25 cellular contexts compared by ENCODE assay signal in the genomic region with DNA sequence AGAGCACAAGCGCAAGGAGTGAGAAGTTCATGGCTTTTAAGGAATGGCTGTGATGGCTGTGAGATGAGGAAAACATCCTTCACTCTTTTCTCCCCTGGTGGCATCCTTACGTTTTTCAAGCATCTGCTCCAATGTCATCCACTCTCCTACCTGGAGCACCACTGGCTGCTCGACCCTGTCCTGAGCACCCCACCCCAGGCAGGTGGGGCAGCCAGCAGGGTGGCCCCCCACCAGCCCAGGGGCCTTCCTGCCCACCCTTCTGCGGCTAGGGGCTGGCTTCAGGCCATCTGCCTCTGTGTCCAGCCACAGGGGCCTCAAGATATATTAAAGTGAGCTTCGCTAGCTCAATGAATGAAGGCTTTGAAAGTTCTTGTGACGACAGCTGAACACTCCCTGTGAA. TPM values are rescaled to one million over a fixed set of nuclear protein-coding genes. Genes with fewer than 3 reads are reported as not detected.
"Had no signal": no experiment of that assay in that cellular context is flagged by ENCODE, and none has a peak within 500 bp of the region (broad histone marks: within the 10 kb centered on the region; RNA-seq: fewer than 3 reads in every experiment).

No MANE protein-coding gene starts in this region.

- H3K27me3 ChIP-seq: left lung, right lobe of liver, tibial artery, upper lobe of left lung, uterus had no signal

- H3K4me3 Mint-ChIP-seq: endodermal cell; memory B cell; mesothelial cell of epicardium; natural killer cell treated with Interleukin-12 subunit alpha and Interleukin-12 subunit beta and Interleukin-15 and Interleukin-18, amount 100 ng/mL, for 72 hours; stimulated activated effector memory CD8-positive, alpha-beta T cell treated with anti-CD3 and anti-CD28 coated beads, Interleukin-12 subunit alpha, Interleukin-12 subunit beta, amount 100 ng/mL, for 72 hours; stimulated activated naive CD8-positive, alpha-beta T cell treated with anti-CD3 and anti-CD28 coated beads, Interleukin-15, Interleukin-2, amounts not matched to agents 100 ng/mL and 50 ng/mL, for 24 hours had no signal

- H3K9me3 ChIP-seq: heart left ventricle, left lung, lower lobe of right lung, psoas muscle, right lobe of liver, tibial artery, upper lobe of left lung, uterus had no signal

- H3K36me3 ChIP-seq: heart left ventricle, left lung, lower lobe of right lung, right lobe of liver, tibial artery, upper lobe of left lung, uterus had no signal

- H3K27ac ChIP-seq: coronary artery, heart left ventricle, left lung, lower lobe of right lung, psoas muscle, right lobe of liver, tibial artery, upper lobe of left lung, uterus had no signal

- H3K4me1 ChIP-seq: lower lobe of right lung, psoas muscle, right lobe of liver, uterus had no signal

- H3K4me3 ChIP-seq: coronary artery, heart left ventricle, left lung, lower lobe of right lung, psoas muscle, right lobe of liver, tibial artery, upper lobe of left lung, uterus had no signal

- FAIRE-seq: endothelial cell of umbilical vein, islet of Langerhans had no signal

- H3K9me3 Mint-ChIP-seq: endodermal cell; memory B cell; mesothelial cell of epicardium; natural killer cell treated with Interleukin-12 subunit alpha and Interleukin-12 subunit beta and Interleukin-15 and Interleukin-18, amount 100 ng/mL, for 72 hours; stimulated activated effector memory CD8-positive, alpha-beta T cell treated with anti-CD3 and anti-CD28 coated beads, Interleukin-12 subunit alpha, Interleukin-12 subunit beta, amount 100 ng/mL, for 72 hours; stimulated activated naive CD8-positive, alpha-beta T cell treated with anti-CD3 and anti-CD28 coated beads, Interleukin-15, Interleukin-2, amounts not matched to agents 100 ng/mL and 50 ng/mL, for 24 hours had no signal

- ATAC-seq: heart left ventricle; left lung; lower lobe of right lung; natural killer cell treated with Interleukin-12 subunit alpha and Interleukin-12 subunit beta and Interleukin-15 and Interleukin-18, amount 100 ng/mL, for 72 hours; psoas muscle; right lobe of liver; stimulated activated effector memory CD8-positive, alpha-beta T cell treated with anti-CD3 and anti-CD28 coated beads, Interleukin-12 subunit alpha, Interleukin-12 subunit beta, amount 100 ng/mL, for 72 hours had no signal

- H3K36me3 Mint-ChIP-seq: memory B cell; mesothelial cell of epicardium; natural killer cell treated with Interleukin-12 subunit alpha and Interleukin-12 subunit beta and Interleukin-15 and Interleukin-18, amount 100 ng/mL, for 72 hours had no signal

- DNase-seq: effector CD4-positive, alpha-beta T cell; endodermal cell; erythroblast; foreskin melanocyte; hypothalamus; left lung; lower lobe of right lung; psoas muscle; retina; right lobe of liver; stimulated activated CD4-positive, alpha-beta T cell treated with anti-CD3 and anti-CD28 coated beads, Interleukin-4, amount 100 ng/mL, for 1 hour; stimulated activated CD8-positive, alpha-beta memory T cell treated with anti-CD3 and anti-CD28 coated beads, Interleukin-4, amount 100 ng/mL, for 48 hours; tibial artery; uterus had no signal

- H3K27ac Mint-ChIP-seq: endodermal cell; memory B cell; mesothelial cell of epicardium; natural killer cell treated with Interleukin-12 subunit alpha and Interleukin-12 subunit beta and Interleukin-15 and Interleukin-18, amount 100 ng/mL, for 72 hours; stimulated activated effector memory CD8-positive, alpha-beta T cell treated with anti-CD3 and anti-CD28 coated beads, Interleukin-12 subunit alpha, Interleukin-12 subunit beta, amount 100 ng/mL, for 72 hours; stimulated activated naive CD8-positive, alpha-beta T cell treated with anti-CD3 and anti-CD28 coated beads, Interleukin-15, Interleukin-2, amounts not matched to agents 100 ng/mL and 50 ng/mL, for 24 hours had no signal

- H3K27me3 Mint-ChIP-seq: stimulated activated naive CD8-positive, alpha-beta T cell treated with anti-CD3 and anti-CD28 coated beads, Interleukin-15, Interleukin-2, amounts not matched to agents 100 ng/mL and 50 ng/mL, for 24 hours had no signal

RNA-seq across cellular contexts. Expression of a gene that starts 56.1 kb away (rescaled TPM):
- total RNA-seq: dermis microvascular lymphatic vessel endothelial cell, endothelial cell of umbilical vein had no signal
- polyA plus RNA-seq: endothelial cell of umbilical vein had no signal
